In the genomic region with DNA sequence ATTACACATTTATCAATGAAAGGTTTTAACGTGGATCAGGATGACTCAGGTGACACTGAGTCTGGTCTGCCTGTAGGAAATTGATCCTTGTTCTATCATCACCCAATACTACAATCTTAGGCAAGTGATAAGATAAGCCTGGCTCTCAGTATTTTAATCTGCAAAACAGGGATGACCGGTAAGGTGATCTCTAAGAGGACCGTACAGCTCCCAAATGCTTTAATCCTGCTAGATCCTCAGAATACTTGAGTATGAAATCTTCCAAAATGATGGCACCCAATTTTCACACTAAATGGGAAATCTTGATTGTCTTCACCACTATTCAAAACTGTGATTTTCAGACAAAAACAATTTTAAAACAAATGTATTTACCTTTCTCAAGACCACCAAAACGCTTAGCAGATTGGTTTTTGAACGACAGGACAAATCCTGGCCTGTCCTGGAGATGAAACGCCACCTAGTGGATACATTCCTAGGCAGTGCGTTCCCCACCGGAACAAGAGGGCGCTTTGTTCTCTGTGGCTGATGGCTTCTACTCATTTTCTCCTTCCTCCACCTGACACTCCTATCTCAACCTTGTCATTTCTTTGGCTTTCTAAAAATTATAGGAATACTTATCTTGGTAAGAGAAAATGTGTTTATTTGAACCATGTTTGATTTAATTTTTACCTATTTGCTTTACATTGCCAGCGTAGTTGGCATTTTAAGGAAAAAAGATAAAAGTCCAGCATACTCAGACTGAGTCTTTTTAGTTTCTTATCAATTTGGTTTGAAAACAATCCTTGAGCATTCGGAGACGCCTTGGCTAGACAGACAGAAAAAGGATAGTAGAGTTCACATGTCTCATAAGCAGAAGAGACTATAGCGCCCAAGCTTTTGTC, we compare ENCODE assay signal across 9 cellular contexts. TPM values are rescaled to one million over a fixed set of nuclear protein-coding genes. Genes with fewer than 3 reads are reported as not detected.
A peak's percentile ranks its signal among the peaks of the same experiment; 100 is the strongest.
DNase-seq lines count a peak whose midpoint lies in the region; ATAC-seq, FAIRE-seq and TF ChIP-seq lines count a peak whose summit lies in the region.
"Had no signal": no experiment of that assay in that cellular context is flagged by ENCODE, and none has a peak within 500 bp of the region (broad histone marks: within the 10 kb centered on the region; RNA-seq: fewer than 3 reads in every experiment).

No MANE protein-coding gene starts in this region.

- no peak overlapping the region for H3K4me2 ChIP-seq in keratinocyte (ENCODE audit: control insufficient read depth, extremely low read depth, insufficient read depth, low read depth, low read length)

- H3K9ac ChIP-seq in keratinocyte (ENCODE audit: control insufficient read depth, extremely low read depth, insufficient read depth, low read length) = no peak overlapping the region

- peak; percentile 3 for DNase-seq in NCI-H2107 treated with DMSO at 0.1 percent for 48 hours (lab: John Stamatoyannopoulos, UW; ENCODE audit: unreplicated experiment)
- DNase-seq in NCI-H2107 (lab: John Stamatoyannopoulos, UW) = no peak
- peak; percentile 41 for DNase-seq in NCI-H1092 treated with DMSO at 0.1 percent for 48 hours (lab: John Stamatoyannopoulos, UW)
- peak; percentile 60 for DNase-seq in bronchial epithelial cell (ENCODE audit: low read depth)
- DNase-seq in keratinocyte (ENCODE audit: low read depth, low spot score) = no peak
- DNase-seq in stimulated activated CD4-positive, alpha-beta T cell treated with anti-CD3 and anti-CD28 coated beads, Interleukin-2, amount 100 ng/mL, for 4 hours (ENCODE audit: low read depth) = peak; percentile 13

- no peaks in the 10 kb centered on the region for H4K20me1 ChIP-seq in keratinocyte (ENCODE audit: control insufficient read depth, extremely low read depth, insufficient read depth, low read length)

- no peaks in the 10 kb centered on the region for H3K27me3 ChIP-seq in bronchial epithelial cell (ENCODE audit: control insufficient read depth, insufficient read depth, low read length)
- no peaks in the 10 kb centered on the region for H3K27me3 ChIP-seq in keratinocyte (ENCODE audit: control insufficient read depth, extremely low read depth, insufficient read depth, low read length)

- H3K36me3 ChIP-seq in bronchial epithelial cell (ENCODE audit: control insufficient read depth, insufficient read depth, low read length) (no peaks in the 10 kb centered on the region), keratinocyte (ENCODE audit: control insufficient read depth in 2 of 2, extremely low read depth in 1 of 2, insufficient read depth in 2 of 2, low read length in 2 of 2) (no peaks in the 10 kb centered on the region)

- no peaks in the 10 kb centered on the region for H3K79me2 ChIP-seq in keratinocyte (ENCODE audit: control insufficient read depth, insufficient read depth, low read length)

- dilution Hi-C loops in keratinocyte (cut with MboI; ENCODE audit: extremely low pct_ligation_motif_present, low sequenced_read_pairs) = no loop called here

- H3K9me1 ChIP-seq in keratinocyte (ENCODE audit: control insufficient read depth, extremely low read depth, insufficient read depth, low read length) = no peaks in the 10 kb centered on the region

- FAIRE-seq in bronchial epithelial cell (lab: Jason Lieb, UNC) = no peak
- peak; percentile 83 for FAIRE-seq in keratinocyte (lab: Jason Lieb, UNC)

- TF ChIP-seq CTCF in VCaP (conservative IDR thresholded peaks at IDR 0.05) (peak; percentile 85), bronchial epithelial cell (IDR thresholded peaks at IDR 0.05; ENCODE audit: insufficient read depth, low read length, severe bottlenecking) (peak; percentile 92), keratinocyte (optimal IDR thresholded peaks at IDR 0.05 in 1 of 3, IDR thresholded peaks at IDR 0.05 in 1 of 3, conservative IDR thresholded peaks at IDR 0.05 in 1 of 3; ENCODE audit: extremely low read depth in 1 of 3, insufficient read depth in 2 of 3, low read length in 3 of 3) (peak; percentile 86 to 96 (median 96))

- H3K4me1 ChIP-seq in keratinocyte (ENCODE audit: control insufficient read depth, extremely low read depth, insufficient read depth, low read length) = no peaks in the 10 kb centered on the region

- H3K9me3 ChIP-seq in keratinocyte (ENCODE audit: control insufficient read depth, low read depth, low read length) = no peaks in the 10 kb centered on the region

- H3K27ac ChIP-seq in VCaP (no peak overlapping the region), keratinocyte (ENCODE audit: control insufficient read depth, insufficient read depth, low read length) (no peak overlapping the region)
- H3K27ac ChIP-seq: skin epidermis had no signal

- ATAC-seq in HG02571 (IDR thresholded peaks at IDR 0.05; ENCODE audit: unreplicated experiment) = peak; percentile 59

- H3K4me3 ChIP-seq in bronchial epithelial cell (ENCODE audit: low read depth, low read length) (no peak overlapping the region), keratinocyte (ENCODE audit: control insufficient read depth in 2 of 3, extremely low read depth in 1 of 3, insufficient read depth in 2 of 3, low read depth in 1 of 3, low read length in 3 of 3) (no peak overlapping the region)
- H3K4me3 ChIP-seq: skin epidermis had no signal

- H2AFZ ChIP-seq in keratinocyte (ENCODE audit: control insufficient read depth, low read length) = no peak overlapping the region

RNA-seq across cellular contexts. Expression of a gene that starts 41.2 kb away (rescaled TPM):
- 7.8 and 33.7 TPM in 2 replicates for total RNA-seq in bronchial epithelial cell
- 1.9 to 2.2 TPM (median 2.2 TPM) in 3 replicates for polyA plus RNA-seq in keratinocyte
- 3.5 TPM for polyA plus RNA-seq in keratinocyte (2011; ENCODE audit: low read depth)
- 0.96 and 1.1 TPM in 2 replicates for polyA plus RNA-seq in keratinocyte (2011; cell fraction: cytosol; rRNA removed)
- polyA plus RNA-seq in keratinocyte (2011; cell fraction: nucleus; rRNA removed) = 8.8 and 10.0 TPM in 2 replicates
- polyA plus RNA-seq in keratinocyte (2012; ENCODE audit: low replicate concordance) = 0.52 and 1.7 TPM in 2 replicates
- polyA minus RNA-seq in keratinocyte = 5.9 to 7.2 TPM (median 6.2 TPM) in 3 replicates
- polyA minus RNA-seq in keratinocyte (2011; cell fraction: cytosol; rRNA and poly(A)+ RNA removed) = 4.0 TPM
- polyA minus RNA-seq in keratinocyte (2011; cell fraction: nucleus; rRNA and poly(A)+ RNA removed) = 13.6 and 26.4 TPM in 2 replicates

Comparison
In these comparisons a context has a peak if more than half of its experiments do, and no peak if none do; other contexts are left out.
1. DNase-seq: peak in NCI-H2107 treated with DMSO at 0.1 percent for 48 hours (single experiment), NCI-H1092 treated with DMSO at 0.1 percent for 48 hours (single experiment), bronchial epithelial cell (single experiment) and stimulated activated CD4-positive, alpha-beta T cell treated with anti-CD3 and anti-CD28 coated beads, Interleukin-2, amount 100 ng/mL, for 4 hours (single experiment); none in NCI-H2107 (single experiment) and keratinocyte (single experiment).
2. Peak in every context shown above with its lines, with median percentiles within 50 percentile points of each other: CTCF ChIP-seq.